In the genomic region with DNA sequence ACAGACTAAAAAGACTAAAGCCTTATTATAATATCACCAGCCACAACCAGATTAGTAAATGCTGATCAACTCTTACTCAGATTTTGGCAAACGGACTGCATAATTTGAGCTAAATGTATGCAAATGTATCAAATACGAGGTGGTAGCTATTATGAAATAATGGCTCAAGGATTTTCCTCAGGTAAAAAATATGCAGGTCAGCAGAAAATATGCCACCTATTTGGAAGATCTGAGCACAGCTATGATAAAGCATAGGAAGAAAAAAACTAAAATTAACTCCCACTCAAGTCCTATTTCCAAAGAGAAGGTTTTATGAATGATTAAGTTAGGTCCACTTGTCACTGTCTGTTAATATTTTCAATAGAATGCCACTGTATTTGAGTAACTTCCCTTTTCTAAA, we compare ENCODE assay signal across 8 cellular contexts. TPM values are rescaled to one million over a fixed set of nuclear protein-coding genes. Genes with fewer than 3 reads are reported as not detected.
"Had no signal": no experiment of that assay in that cellular context is flagged by ENCODE, and none has a peak within 500 bp of the region (broad histone marks: within the 10 kb centered on the region; RNA-seq: fewer than 3 reads in every experiment).

No MANE protein-coding gene starts in this region.

- H3K27ac ChIP-seq: HL-60 had no signal

- FAIRE-seq: H1, H54 had no signal

- H2AFZ ChIP-seq: GM23338 had no signal

- ATAC-seq: GM23338 had no signal

- H3K4me2 ChIP-seq: GM23338 had no signal

- H3K4me3 ChIP-seq: GM23338 had no signal

- DNase-seq: H9, HCEC 1CT, KG1 had no signal

RNA-seq across cellular contexts. Expression of a gene that starts 47.2 kb away (rescaled TPM):
- polyA plus RNA-seq: IgD-negative memory B cell had no signal
